ENCODE assay signal across 27 cellular contexts in genomic region chr4:141609243-141609642, GRCh38. TPM values are rescaled to one million over a fixed set of nuclear protein-coding genes. Genes with fewer than 3 reads are reported as not detected.
A peak's percentile ranks its signal among the peaks of the same experiment; 100 is the strongest.
DNase-seq lines count a peak whose midpoint lies in the region; ATAC-seq, FAIRE-seq and TF ChIP-seq lines count a peak whose summit lies in the region.
"Had no signal": no experiment of that assay in that cellular context is flagged by ENCODE, and none has a peak within 500 bp of the region (broad histone marks: within the 10 kb centered on the region; RNA-seq: fewer than 3 reads in every experiment).

No MANE protein-coding gene starts in this region.

- H3K9me3 ChIP-seq in adrenal gland (replicated peaks in 1 of 3), result no peaks in the 10 kb centered on the region
- no peaks in the 10 kb centered on the region for H3K9me3 ChIP-seq in pancreas
- H3K9me3 ChIP-seq: SK-N-SH, suprapubic skin, vagina had no signal

- 53 to 73% (median 69%) methylated on average over 4 of the region's 4 CpGs for WGBS in adrenal gland, 4 donors
- whole genome bisulfite sequencing in pancreas, 2 donors, result 50 to 52% methylated on average over 4 of the region's 4 CpGs

- TF ChIP-seq POLR2A in adrenal gland (IDR thresholded peaks at IDR 0.05), result no peak

- peak; percentile 59 to 84 (median 67) for ATAC-seq in pancreas
- no peak for ATAC-seq in GM18498 (IDR thresholded peaks at IDR 0.05; ENCODE audit: unreplicated experiment)
- ATAC-seq: activated naive CD8-positive, alpha-beta T cell treated with anti-CD3 and anti-CD28 coated beads, Interleukin-2, amount 50 U/mL, for 24 hours; natural killer cell treated with Interleukin-12 subunit alpha and Interleukin-12 subunit beta and Interleukin-15 and Interleukin-18, amount 100 ng/mL, for 72 hours; stimulated activated effector memory CD8-positive, alpha-beta T cell treated with anti-CD3 and anti-CD28 coated beads, Interleukin-12 subunit alpha, Interleukin-12 subunit beta, amount 100 ng/mL, for 72 hours had no signal

- H3K36me3 Mint-ChIP-seq in activated naive CD8-positive, alpha-beta T cell treated with anti-CD3 and anti-CD28 coated beads for 36 hours, result no peaks in the 10 kb centered on the region
- H3K36me3 Mint-ChIP-seq: memory B cell; natural killer cell treated with Interleukin-12 subunit alpha and Interleukin-12 subunit beta and Interleukin-15 and Interleukin-18, amount 100 ng/mL, for 72 hours; stimulated activated effector memory CD8-positive, alpha-beta T cell treated with anti-CD3 and anti-CD28 coated beads, Interleukin-12 subunit alpha, Interleukin-12 subunit beta, amount 100 ng/mL, for 72 hours had no signal

- TF ChIP-seq CTCF in adrenal gland (IDR thresholded peaks at IDR 0.05), result no peak
- no peak for TF ChIP-seq CTCF in fibroblast of pulmonary artery (IDR thresholded peaks at IDR 0.05; ENCODE audit: low read length, missing control alignments)
- TF ChIP-seq CTCF in pancreas (IDR thresholded peaks at IDR 0.05), result no peak

- H3K27me3 ChIP-seq in adrenal gland (no peaks in the 10 kb centered on the region), pancreas (no peaks in the 10 kb centered on the region)
- H3K27me3 ChIP-seq: suprapubic skin, vagina had no signal

- no peaks in the 10 kb centered on the region for H3K36me3 ChIP-seq in adrenal gland (replicated peaks in 1 of 2)
- no peaks in the 10 kb centered on the region for H3K36me3 ChIP-seq in pancreas
- H3K36me3 ChIP-seq: suprapubic skin, vagina, WERI-Rb-1 had no signal

- H3K9me3 Mint-ChIP-seq in activated naive CD8-positive, alpha-beta T cell treated with anti-CD3 and anti-CD28 coated beads for 36 hours, result no peaks in the 10 kb centered on the region
- H3K9me3 Mint-ChIP-seq: activated naive CD8-positive, alpha-beta T cell treated with anti-CD3 and anti-CD28 coated beads, Interleukin-2, amount 50 U/mL, for 24 hours; natural killer cell treated with Interleukin-12 subunit alpha and Interleukin-12 subunit beta and Interleukin-15 and Interleukin-18, amount 100 ng/mL, for 72 hours; stimulated activated effector memory CD8-positive, alpha-beta T cell treated with anti-CD3 and anti-CD28 coated beads, Interleukin-12 subunit alpha, Interleukin-12 subunit beta, amount 100 ng/mL, for 72 hours had no signal

- H3K27me3 Mint-ChIP-seq in activated naive CD8-positive, alpha-beta T cell treated with anti-CD3 and anti-CD28 coated beads for 36 hours, result peaks cover 12% of the 10 kb centered on the region

- intact Hi-C loops in adrenal gland (cut with DNase I), result no loop called here
- intact Hi-C loops in pancreas (cut with DNase I), result no loop called here

- H3K27ac ChIP-seq in adrenal gland, result no peak overlapping the region
- H3K27ac ChIP-seq in pancreas, result no peak overlapping the region
- H3K27ac ChIP-seq: C4-2B, parathyroid adenoma, suprapubic skin, vagina, WERI-Rb-1 had no signal

- DNase-seq in HT1080 (ENCODE audit: low read depth), result peak; percentile 6
- DNase-seq in adrenal gland, result peak in 4 of 7 donors; percentile 17 to 60 (median 51)
- DNase-seq in fibroblast of pulmonary artery (ENCODE audit: low read depth), result peak; percentile 39
- peak in 4 of 6 donors; percentile 7 to 48 (median 27) for DNase-seq in pancreas
- DNase-seq in DMS79 treated with DMSO at 0.1 percent for 48 hours (lab: John Stamatoyannopoulos, UW), result no peak
- no peak for DNase-seq in activated naive CD8-positive, alpha-beta T cell treated with anti-CD3 and anti-CD28 coated beads for 36 hours
- no peak for DNase-seq in cortex of kidney (lab: John Stamatoyannopoulos, UW)
- DNase-seq: activated CD4-positive, alpha-beta T cell treated with anti-CD3 and anti-CD28 coated beads, Interleukin-2, amount 50 U/mL, for 4 hours; activated naive CD8-positive, alpha-beta T cell treated with anti-CD3 and anti-CD28 coated beads, Interleukin-2, amount 50 U/mL, for 24 hours; EL; H7; hippocampal formation; NCI-H146; NCI-H2171 treated with DMSO at 0.1 percent for 48 hours; NCI-H526; RPMI8226; SK-N-SH; WERI-Rb-1 had no signal

- FAIRE-seq in pancreas (lab: Jason Lieb, UNC), result no peak
- FAIRE-seq: endometrium had no signal

- peaks cover 1% of the 10 kb centered on the region for H3K4me1 Mint-ChIP-seq in activated naive CD8-positive, alpha-beta T cell treated with anti-CD3 and anti-CD28 coated beads for 36 hours

- H3K4me3 ChIP-seq in adrenal gland (no peak overlapping the region), fibroblast of pulmonary artery (replicated peaks; ENCODE audit: low read depth, low read length) (no peak overlapping the region), pancreas (no peak overlapping the region)
- H3K4me3 ChIP-seq: suprapubic skin, vagina had no signal

- no peak overlapping the region for H3K27ac Mint-ChIP-seq in activated naive CD8-positive, alpha-beta T cell treated with anti-CD3 and anti-CD28 coated beads for 36 hours
- H3K27ac Mint-ChIP-seq: activated naive CD8-positive, alpha-beta T cell treated with anti-CD3 and anti-CD28 coated beads, Interleukin-2, amount 50 U/mL, for 24 hours; memory B cell; natural killer cell treated with Interleukin-12 subunit alpha and Interleukin-12 subunit beta and Interleukin-15 and Interleukin-18, amount 100 ng/mL, for 72 hours; stimulated activated effector memory CD8-positive, alpha-beta T cell treated with anti-CD3 and anti-CD28 coated beads, Interleukin-12 subunit alpha, Interleukin-12 subunit beta, amount 100 ng/mL, for 72 hours had no signal

- H3K4me1 ChIP-seq in adrenal gland (replicated peaks in 1 of 2) (no peaks in the 10 kb centered on the region), pancreas (no peaks in the 10 kb centered on the region)
- H3K4me1 ChIP-seq: parathyroid adenoma, suprapubic skin, vagina had no signal

- no peak overlapping the region for H3K4me3 Mint-ChIP-seq in activated naive CD8-positive, alpha-beta T cell treated with anti-CD3 and anti-CD28 coated beads for 36 hours
- H3K4me3 Mint-ChIP-seq: activated naive CD8-positive, alpha-beta T cell treated with anti-CD3 and anti-CD28 coated beads, Interleukin-2, amount 50 U/mL, for 24 hours; memory B cell; natural killer cell treated with Interleukin-12 subunit alpha and Interleukin-12 subunit beta and Interleukin-15 and Interleukin-18, amount 100 ng/mL, for 72 hours; stimulated activated effector memory CD8-positive, alpha-beta T cell treated with anti-CD3 and anti-CD28 coated beads, Interleukin-12 subunit alpha, Interleukin-12 subunit beta, amount 100 ng/mL, for 72 hours had no signal

RNA-seq across cellular contexts. Expression of gene IL15, which starts 27.1 kb away (rescaled TPM):
- 2.8 and 3.4 TPM in 2 replicates for total RNA-seq in HT1080 (2014; rRNA removed; shearing (Covaris generic))
- polyA plus RNA-seq in HT1080 (2015; cell fraction: cytosol; rRNA removed), result 4.6 and 6.4 TPM in 2 replicates
- polyA plus RNA-seq in HT1080 (2015; cell fraction: nucleus; rRNA removed), result 3.2 and 3.3 TPM in 2 replicates
- 1 to 10 TPM; 1.3 to 6.5 (median 3.1) TPM for total RNA-seq in adrenal gland
- polyA plus RNA-seq in adrenal gland, result 1 to 10 TPM; 2.9 to 8.9 (median 8.2) TPM
- 1 to 10 TPM in 5 of 6 donors, under 1 TPM in 1; 0.44 to 3.6 (median 1.3) TPM for total RNA-seq in pancreas
- polyA plus RNA-seq in pancreas, result 1 to 10 TPM; 3.7 to 4.0 TPM
- total RNA-seq in activated naive CD8-positive, alpha-beta T cell treated with anti-CD3 and anti-CD28 coated beads for 36 hours, result under 1 TPM; 0.34 to 0.49 TPM

Comparison
In these comparisons a context has a peak if more than half of its experiments do, and no peak if none do; other contexts are left out.
1. DNase-seq: peak in HT1080 (single experiment), adrenal gland (4 of 7), fibroblast of pulmonary artery (single experiment) and pancreas (4 of 6); none in DMS79 treated with DMSO at 0.1 percent for 48 hours (single experiment), activated naive CD8-positive, alpha-beta T cell treated with anti-CD3 and anti-CD28 coated beads for 36 hours (single experiment) and cortex of kidney (single experiment).